Comparison of ENCODE assay signal across 17 cellular contexts in the genomic region with DNA sequence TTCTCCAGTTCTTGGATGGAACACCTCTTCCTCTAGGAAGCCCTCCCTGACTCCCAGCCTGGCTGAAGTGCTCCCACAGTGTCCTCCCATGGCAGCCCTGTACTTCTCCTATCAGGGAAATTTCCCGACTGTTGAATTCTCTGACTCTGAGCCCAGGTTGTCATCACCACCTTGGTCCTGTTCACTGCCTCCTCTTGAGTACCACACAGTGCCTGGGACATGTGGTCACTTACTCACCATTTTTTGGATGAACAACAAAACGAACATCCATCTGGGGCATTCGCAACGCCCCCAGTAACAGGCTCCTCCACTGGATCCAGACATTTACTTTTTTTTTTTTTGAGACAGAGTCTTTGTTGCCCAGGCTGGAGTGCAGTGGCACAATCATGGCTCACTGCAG. TPM values are rescaled to one million over a fixed set of nuclear protein-coding genes. Genes with fewer than 3 reads are reported as not detected.
DNase-seq lines count a peak whose midpoint lies in the region; ATAC-seq, FAIRE-seq and TF ChIP-seq lines count a peak whose summit lies in the region.
"Had no signal": no experiment of that assay in that cellular context is flagged by ENCODE, and none has a peak within 500 bp of the region (broad histone marks: within the 10 kb centered on the region; RNA-seq: fewer than 3 reads in every experiment).

No MANE protein-coding gene starts in this region.

- in situ Hi-C loops in K562 (cut with MboI) = no loop called here

- H3K27ac Mint-ChIP-seq in H9 (peak overlapping the region in 1 of 3 experiments; percentile 5; a peak in 1 of 7 replicates), neural progenitor cell (peak overlapping the region; percentile 37)
- H3K27ac Mint-ChIP-seq in activated CD8-positive, alpha-beta T cell treated with anti-CD3 and anti-CD28 coated beads for 36 hours = no peak overlapping the region
- H3K27ac Mint-ChIP-seq: CD4-positive, alpha-beta T cell had no signal

- peaks cover 0 to 9% of the 10 kb centered on the region in 2 experiments; a peak in 1 of 4 replicates for H3K4me1 Mint-ChIP-seq in H9
- peaks cover 14% of the 10 kb centered on the region for H3K4me1 Mint-ChIP-seq in neural progenitor cell
- H3K4me1 Mint-ChIP-seq in activated CD8-positive, alpha-beta T cell treated with anti-CD3 and anti-CD28 coated beads for 36 hours (ENCODE audit: low read depth) = no peaks in the 10 kb centered on the region

- peaks cover 36% of the 10 kb centered on the region for H3K27me3 Mint-ChIP-seq in H9 (ENCODE audit: low read depth)
- H3K27me3 Mint-ChIP-seq in neural progenitor cell (ENCODE audit: insufficient read depth, low read depth) = peaks cover 3% of the 10 kb centered on the region
- H3K27me3 Mint-ChIP-seq in activated CD8-positive, alpha-beta T cell treated with anti-CD3 and anti-CD28 coated beads for 36 hours = peaks cover 2% of the 10 kb centered on the region
- H3K27me3 Mint-ChIP-seq: CD4-positive, alpha-beta T cell had no signal

- CTCF ChIA-PET in K562 (lab: Yijun Ruan, JAX; ENCODE audit: low intra/inter-chr PET ratio) = no interaction called here
- CTCF ChIA-PET in activated CD8-positive, alpha-beta T cell treated with anti-CD3 and anti-CD28 coated beads for 36 hours (lab: Charles Lee) = interaction anchor here (1.1 kb wide), 1 partner anchor 11 kb away, joined by 3 read pairs; no protein-coding TSS in a partner anchor

- no TSS peak for BruUV-seq in K562 (replicated peaks; lab: Mats Ljungman, UMichigan)

- no peaks in the 10 kb centered on the region for H3F3A ChIP-seq in neural progenitor cell (ENCODE audit: low read depth)

- DNase-seq in H9 = no peak
- no peak for DNase-seq in K562 (ENCODE audit: extremely low read depth in 1 of 4, low spot score in 3 of 4)
- no peak for DNase-seq in neural progenitor cell (ENCODE audit: low spot score)
- DNase-seq in activated CD8-positive, alpha-beta T cell treated with anti-CD3 and anti-CD28 coated beads for 36 hours = no peak
- no peak for DNase-seq in mucosa of gallbladder (ENCODE audit: low spot score)
- DNase-seq: AML-193; CD4-positive, alpha-beta T cell; DMS79 treated with DMSO at 0.1 percent for 48 hours; GF-D8 had no signal

- TF ChIP-seq EP300 in K562 (IDR thresholded peaks at IDR 0.05; ENCODE audit: low read length) = no peak

- H3K56ac ChIP-seq in H9 (ENCODE audit: insufficient read length, low read depth, low read length) = no peak overlapping the region

- no peak overlapping the region for H2AFZ ChIP-seq in H9 (ENCODE audit: low read length)
- no peak overlapping the region for H2AFZ ChIP-seq in K562 (ENCODE audit: low read depth, low read length)
- no peak overlapping the region for H2AFZ ChIP-seq in neural progenitor cell (replicated peaks)

- no peak overlapping the region for H3K4ac ChIP-seq in H9 (ENCODE audit: low read depth, low read length)

- H3K4me2 ChIP-seq in H9 (ENCODE audit: insufficient read depth, insufficient read length, low read length) (no peak overlapping the region), K562 (ENCODE audit: insufficient read depth, low read length) (no peak overlapping the region), neural progenitor cell (no peak overlapping the region)
- H3K4me2 ChIP-seq: A549 had no signal

- H3K27me3 ChIP-seq in H9 (ENCODE audit: insufficient read depth, low read length) (no peaks in the 10 kb centered on the region; the same call in 1 of the 2 replicates), K562 (ENCODE audit: control insufficient read depth in 2 of 2, insufficient read depth in 2 of 2, low read length in 2 of 2) (peaks cover 63 to 89% of the 10 kb centered on the region in 2 experiments), neural progenitor cell (peaks cover 10% of the 10 kb centered on the region)

- intact Hi-C loops in K562 (cut with micrococcal nuclease) = no loop called here
- intact Hi-C loops in activated CD8-positive, alpha-beta T cell treated with anti-CD3 and anti-CD28 coated beads for 36 hours (cut with micrococcal nuclease) = no loop called here

- H3K9me1 ChIP-seq in K562 (ENCODE audit: control insufficient read depth, insufficient read depth, low read length) = no peaks in the 10 kb centered on the region

- POLR2A ChIA-PET in K562 (lab: Yijun Ruan, JAX) = no interaction called here
- POLR2A ChIA-PET in activated CD8-positive, alpha-beta T cell treated with anti-CD3 and anti-CD28 coated beads for 36 hours (lab: Charles Lee) = no interaction called here

- no peaks in the 10 kb centered on the region for H3K79me1 ChIP-seq in H9 (ENCODE audit: insufficient read depth, low read depth, low read length, poor library complexity, severe bottlenecking)

- no peak overlapping the region for H2BK20ac ChIP-seq in H9 (ENCODE audit: low read depth, low read length, poor library complexity, severe bottlenecking)

- H4K5ac ChIP-seq in H9 (ENCODE audit: insufficient read length, low read depth, low read length) = no peak overlapping the region

- peak overlapping the region; percentile 4 for H4K91ac ChIP-seq in H9 (ENCODE audit: insufficient read length, low read depth, low read length)

- H3K36me3 Mint-ChIP-seq in H9 (ENCODE audit: insufficient read depth in 1 of 3, low read depth in 3 of 3) = no peaks in the 10 kb centered on the region
- H3K36me3 Mint-ChIP-seq in neural progenitor cell = no peaks in the 10 kb centered on the region
- H3K36me3 Mint-ChIP-seq in activated CD8-positive, alpha-beta T cell treated with anti-CD3 and anti-CD28 coated beads for 36 hours (ENCODE audit: low read depth) = no peaks in the 10 kb centered on the region

- H3K4me3 Mint-ChIP-seq in H9 (no peak overlapping the region), neural progenitor cell (peak overlapping the region; percentile 34)
- H3K4me3 Mint-ChIP-seq in activated CD8-positive, alpha-beta T cell treated with anti-CD3 and anti-CD28 coated beads for 36 hours = no peak overlapping the region
- H3K4me3 Mint-ChIP-seq: CD4-positive, alpha-beta T cell had no signal

- no peak overlapping the region for H2BK12ac ChIP-seq in H9 (ENCODE audit: insufficient read length, low read depth, low read length)

- TF ChIP-seq RAD21 in K562 (CRISPR knock-in tag; conservative IDR thresholded peaks at IDR 0.05 in 1 of 2, IDR thresholded peaks at IDR 0.05 in 1 of 2) = no peak

- H4K20me1 ChIP-seq in H9 (ENCODE audit: control insufficient read depth, insufficient read depth, insufficient read length) (no peaks in the 10 kb centered on the region), K562 (replicated peaks; ENCODE audit: control insufficient read depth, insufficient read depth, low read length) (peaks cover 48% of the 10 kb centered on the region), neural progenitor cell (ENCODE audit: low read depth) (no peaks in the 10 kb centered on the region)

- no peak overlapping the region for H3K18ac ChIP-seq in H9 (ENCODE audit: insufficient read length, low read depth, low read length)

- H3K27ac ChIP-seq in H9 (ENCODE audit: insufficient read length, low read depth, low read length) (no peak overlapping the region), K562 (ENCODE audit: extremely low read depth, low read depth, low read length) (no peak overlapping the region), neural progenitor cell (no peak overlapping the region), temporal lobe (ENCODE audit: low read depth, low read length) (peak overlapping the region; percentile 61)
- H3K27ac ChIP-seq: 22Rv1, A549, C4-2B had no signal

- no peaks in the 10 kb centered on the region for H3K36me3 ChIP-seq in K562 (ENCODE audit: control insufficient read depth, insufficient read depth, low read length)
- no peaks in the 10 kb centered on the region for H3K36me3 ChIP-seq in neural progenitor cell
- H3K36me3 ChIP-seq: HAP-1 had no signal

- ATAC-seq in K562 = no peak
- ATAC-seq in activated CD8-positive, alpha-beta T cell treated with anti-CD3 and anti-CD28 coated beads for 36 hours = no peak
- ATAC-seq in HG02798 (IDR thresholded peaks at IDR 0.05; ENCODE audit: poor library complexity, unreplicated experiment) = no peak
- ATAC-seq: A549 had no signal

- no peak for FAIRE-seq in K562 (lab: Jason Lieb, UNC)
- FAIRE-seq: A549, H1 had no signal

- no peaks in the 10 kb centered on the region for H3K9me3 ChIP-seq in H9 (ENCODE audit: control insufficient read depth, low read depth, low read length)
- no peaks in the 10 kb centered on the region for H3K9me3 ChIP-seq in K562 (replicated peaks; ENCODE audit: control insufficient read depth, insufficient read depth, low read depth, low read length)
- H3K9me3 ChIP-seq in neural progenitor cell (ENCODE audit: low read depth) = no peaks in the 10 kb centered on the region
- H3K9me3 ChIP-seq: A549, HAP-1 had no signal

- TF ChIP-seq POLR2A in K562 (conservative IDR thresholded peaks at IDR 0.05) = no peak

- no peak overlapping the region for H2AK5ac ChIP-seq in H9 (ENCODE audit: insufficient read length, low read length)

- no peak overlapping the region for H4K8ac ChIP-seq in H9 (replicated peaks; ENCODE audit: insufficient read length, low read depth, low read length)

- H3K9me3 Mint-ChIP-seq in H9 = no peaks in the 10 kb centered on the region
- H3K9me3 Mint-ChIP-seq in neural progenitor cell = no peaks in the 10 kb centered on the region
- H3K9me3 Mint-ChIP-seq in activated CD8-positive, alpha-beta T cell treated with anti-CD3 and anti-CD28 coated beads for 36 hours = no peaks in the 10 kb centered on the region
- H3K9me3 Mint-ChIP-seq: CD4-positive, alpha-beta T cell had no signal

- no peaks in the 10 kb centered on the region for H3K4me1 ChIP-seq in H9 (ENCODE audit: insufficient read depth, low read length)
- H3K4me1 ChIP-seq in K562 (replicated peaks in 1 of 2; ENCODE audit: control insufficient read depth in 2 of 2, insufficient read depth in 2 of 2, low read length in 2 of 2) = peaks cover 0 to 18% of the 10 kb centered on the region in 2 experiments; a peak in 1 of 5 replicates
- H3K4me1 ChIP-seq in neural progenitor cell = peaks cover 12% of the 10 kb centered on the region
- H3K4me1 ChIP-seq: A549, HAP-1 had no signal

- H3K14ac ChIP-seq in H9 (ENCODE audit: insufficient read depth, low read length) = no peak overlapping the region

- WGBS in H9 (ENCODE audit: extremely low coverage, insufficient read length, low lambda C conversion rate) = no CpG with 5 or more reads among the region's 4 CpGs
- 6% methylated on average over 4 of the region's 4 CpGs for WGBS in K562 (ENCODE audit: insufficient coverage, low coverage, missing lambda C conversion rate)

- no peak overlapping the region for H2BK120ac ChIP-seq in H9 (ENCODE audit: low read depth, low read length, poor library complexity, severe bottlenecking)

- H3K79me2 ChIP-seq in H9 (ENCODE audit: insufficient read depth, low read length) (no peaks in the 10 kb centered on the region), K562 (ENCODE audit: control insufficient read depth, insufficient read depth, low read length) (no peaks in the 10 kb centered on the region), neural progenitor cell (ENCODE audit: low read depth) (no peaks in the 10 kb centered on the region)

- H3T11ph ChIP-seq in H9 (ENCODE audit: low read length) = no peak overlapping the region

- no peaks in the 10 kb centered on the region for H3K23me2 ChIP-seq in H9 (ENCODE audit: insufficient read length, low read depth, low read length, poor library complexity, severe bottlenecking)

- H3K23ac ChIP-seq in H9 (ENCODE audit: insufficient read length, low read depth, low read length) = no peak overlapping the region

- no peak for TF ChIP-seq CTCF in H9 (conservative IDR thresholded peaks at IDR 0.05)
- no peak for TF ChIP-seq CTCF in K562 (IDR thresholded peaks at IDR 0.05 in 2 of 3, conservative IDR thresholded peaks at IDR 0.05 in 1 of 3; ENCODE audit: insufficient read depth in 2 of 3, low read depth in 1 of 3, low read length in 3 of 3)
- no peak for TF ChIP-seq CTCF in neural progenitor cell (IDR thresholded peaks at IDR 0.05)
- TF ChIP-seq CTCF in activated CD8-positive, alpha-beta T cell treated with anti-CD3 and anti-CD28 coated beads for 36 hours (IDR thresholded peaks at IDR 0.05) = no peak

- H2BK15ac ChIP-seq in H9 (ENCODE audit: low read depth, low read length) = no peak overlapping the region

- H2BK5ac ChIP-seq in H9 (ENCODE audit: insufficient read length, low read length) = no peak overlapping the region

- no peak overlapping the region for H3K4me3 ChIP-seq in K562
- no peak overlapping the region for H3K4me3 ChIP-seq in neural progenitor cell
- H3K4me3 ChIP-seq: A549, HAP-1 had no signal

- H3K9ac ChIP-seq in H9 (ENCODE audit: extremely low read depth, insufficient read length, low read length) (no peak overlapping the region), K562 (ENCODE audit: insufficient read depth in 1 of 2, low read depth in 2 of 2, low read length in 2 of 2) (no peak overlapping the region), neural progenitor cell (no peak overlapping the region)

RNA-seq across cellular contexts. Expression of a gene that starts 37.4 kb away (rescaled TPM):
- total RNA-seq in H9 (2021) = 0.99 and 1.6 TPM in 2 replicates
- total RNA-seq in K562 (2011; cell fraction: chromatin; rRNA removed; ENCODE audit: low replicate concordance) = 0.56 and 1.7 TPM in 2 replicates
- total RNA-seq in K562 (2011; cell fraction: nucleolus; rRNA removed) = 0.53 and 0.67 TPM in 2 replicates
- total RNA-seq in K562 (2011; cell fraction: nucleoplasm; rRNA removed) = 0.23 and 0.37 TPM in 2 replicates
- total RNA-seq in K562 (2014; rRNA removed) = 0.18 and 0.49 TPM in 2 replicates
- 0.04 and 0.06 TPM in 2 replicates for total RNA-seq in K562 (2014; rRNA removed; fragmentation: Illumina TruSeq; extraction: Trizol)
- total RNA-seq in K562 (2015; rRNA removed; fragmentation: Illumina TruSeq; extraction: Trizol) = 0.04 and 0.07 TPM in 2 replicates
- 0.09 and 0.16 TPM in 2 replicates for total RNA-seq in K562 (2021)
- polyA plus RNA-seq in K562 (2011; rRNA removed) = 0.11 and 0.16 TPM in 2 replicates
- 0.07 and 0.16 TPM in 2 replicates for polyA plus RNA-seq in K562 (2011; cell fraction: cytosol; rRNA removed)
- polyA plus RNA-seq in K562 (2011; cell fraction: nucleus; rRNA removed) = 0.75 and 1.2 TPM in 2 replicates
- 0.09 and 0.18 TPM in 2 replicates for polyA plus RNA-seq in K562 (2012)
- 0.03 and 0.39 TPM in 2 replicates for polyA plus RNA-seq in K562 (2014; fragmentation: Illumina TruSeq; extraction: Trizol)
- polyA plus RNA-seq in K562 (2014; fragmentation: Nextera tagmentation; extraction: Ambion mirVana) = not detected
- 0.51 and 0.52 TPM in 2 replicates for polyA plus RNA-seq in K562 (2014; rRNA removed)
- polyA minus RNA-seq in K562 (2011; rRNA and poly(A)+ RNA removed) = 0.11 and 0.15 TPM in 2 replicates
- polyA minus RNA-seq in K562 (2011; cell fraction: cytosol; rRNA and poly(A)+ RNA removed) = not detected in 2 replicates
- polyA minus RNA-seq in K562 (2011; cell fraction: nucleus; rRNA and poly(A)+ RNA removed) = 0.67 TPM in 2 replicates
- total RNA-seq in neural progenitor cell (ENCODE audit: low replicate concordance) = 0.17 and 0.22 TPM in 2 replicates
- 35.2 TPM for total RNA-seq in temporal lobe
- under 1 TPM; 0.61 to 0.63 TPM for total RNA-seq in activated CD8-positive, alpha-beta T cell treated with anti-CD3 and anti-CD28 coated beads for 36 hours
- total RNA-seq in mucosa of gallbladder = 0.23 TPM
- total RNA-seq: HT1080 had no signal

RNA-seq across cellular contexts. Expression of a gene that starts 56.7 kb away (rescaled TPM):
- total RNA-seq in H9 (2021) (547 and 582 TPM in 2 replicates), K562 (2014; rRNA removed) (344 and 467 TPM in 2 replicates), K562 (2014; rRNA removed; fragmentation: Illumina TruSeq; extraction: Trizol) (1,165 and 1,306 TPM in 2 replicates), K562 (2015; rRNA removed; fragmentation: Illumina TruSeq; extraction: Trizol) (548 and 579 TPM in 2 replicates), K562 (2021) (578 and 629 TPM in 2 replicates), neural progenitor cell (ENCODE audit: low replicate concordance) (261 and 410 TPM in 2 replicates), temporal lobe (313 TPM), mucosa of gallbladder (282 TPM)
- 123 and 176 TPM in 2 replicates for total RNA-seq in K562 (2011; cell fraction: chromatin; rRNA removed; ENCODE audit: low replicate concordance)
- 90.0 and 92.7 TPM in 2 replicates for total RNA-seq in K562 (2011; cell fraction: nucleolus; rRNA removed)
- 151 and 187 TPM in 2 replicates for total RNA-seq in K562 (2011; cell fraction: nucleoplasm; rRNA removed)
- polyA plus RNA-seq in K562 (2011; rRNA removed) (446 and 607 TPM in 2 replicates), K562 (2014; fragmentation: Illumina TruSeq; extraction: Trizol) (658 and 673 TPM in 2 replicates), K562 (2014; fragmentation: Nextera tagmentation; extraction: Ambion mirVana) (100 to 1,000 TPM; 581 to 618 TPM), K562 (2014; rRNA removed) (542 and 593 TPM in 2 replicates)
- polyA plus RNA-seq in K562 (2011; cell fraction: cytosol; rRNA removed) = 48.5 and 166 TPM in 2 replicates
- polyA plus RNA-seq in K562 (2011; cell fraction: nucleus; rRNA removed) = 62.0 and 114 TPM in 2 replicates
- 1,489 and 2,642 TPM in 2 replicates for polyA plus RNA-seq in K562 (2012)
- 169 and 228 TPM in 2 replicates for polyA minus RNA-seq in K562 (2011; rRNA and poly(A)+ RNA removed)
- polyA minus RNA-seq in K562 (2011; cell fraction: cytosol; rRNA and poly(A)+ RNA removed) = 72.4 and 86.6 TPM in 2 replicates
- polyA minus RNA-seq in K562 (2011; cell fraction: nucleus; rRNA and poly(A)+ RNA removed) = 44.0 and 81.2 TPM in 2 replicates
- total RNA-seq in activated CD8-positive, alpha-beta T cell treated with anti-CD3 and anti-CD28 coated beads for 36 hours = 100 to 1,000 TPM; 372 to 473 TPM

Comparison
In these comparisons a context has a peak if more than half of its experiments do, and no peak if none do; other contexts are left out.
1. RNA of a gene that starts 37.4 kb away (total RNA-seq): 35.2 TPM in temporal lobe (single experiment); 0.99 to 1.6 TPM in H9, 0.61 to 0.63 TPM in activated CD8-positive, alpha-beta T cell treated with anti-CD3 and anti-CD28 coated beads for 36 hours, 0.23 TPM in mucosa of gallbladder (single experiment), 0.17 to 0.22 TPM in neural progenitor cell and 0.04 to 1.7 TPM in K562; every median in the first group is over 10 times any median in the second.